In genomic region chr3:107208100-107208499, GRCh38 we compare ENCODE assay signal across 8 cellular contexts.
DNase-seq lines count a peak whose midpoint lies in the region; ATAC-seq, FAIRE-seq and TF ChIP-seq lines count a peak whose summit lies in the region.

No MANE protein-coding gene starts in this region.

- no peak for TF ChIP-seq CTCF in AG04449 (IDR thresholded peaks at IDR 0.05; ENCODE audit: insufficient read depth, low read length, missing control alignments)

- no peak for TF ChIP-seq POLR2A in erythroblast (IDR thresholded peaks at IDR 0.05; ENCODE audit: low read length)

- CTCF ChIA-PET in AG04449 (lab: Yijun Ruan, JAX) = interaction anchor here (1.4 to 2.7 kb wide), 3 partner anchors 17 to 213 kb away, joined by 3 to 8 read pairs (median 3); no protein-coding TSS in a partner anchor

- POLR2A ChIA-PET in AG04449 (lab: Yijun Ruan, JAX) = interaction anchor here (1.1 to 1.2 kb wide), 2 partner anchors 8 to 9 kb away, joined by 3 to 4 read pairs; no protein-coding TSS in a partner anchor

- peak; percentile 69 for FAIRE-seq in urothelium cell line (lab: Jason Lieb, UNC)

- H3K4me3 ChIP-seq in AG04449 (ENCODE audit: low read depth, low read length) = no peak overlapping the region

- DNase-seq in AG04449 (ENCODE audit: low read depth, low spot score) (peak; percentile 96), LoVo (ENCODE audit: low spot score) (peak; percentile 31), cerebellar cortex (ENCODE audit: low spot score) (peak; percentile 10), lung microvascular endothelial cell (ENCODE audit: low read depth in 2 of 2) (peak; percentile 59 to 96), urothelium cell line (ENCODE audit: low spot score) (peak; percentile 83), erythroblast (lab: John Stamatoyannopoulos, UW) (no peak), NCI-H146 (lab: John Stamatoyannopoulos, UW) (no peak)

- no peak for ATAC-seq in GM19467 (IDR thresholded peaks at IDR 0.05; ENCODE audit: unreplicated experiment)

Comparison
In these comparisons a context has a peak if more than half of its experiments do, and no peak if none do; other contexts are left out.
1. DNase-seq: peak in AG04449 (single experiment), LoVo (single experiment), cerebellar cortex (single experiment), lung microvascular endothelial cell (2 of 2) and urothelium cell line (single experiment); none in erythroblast (0 of 2) and NCI-H146 (single experiment).